ENCODE assay signal across 8 cellular contexts in genomic region chr2:127525692-127526141, GRCh38. TPM values are rescaled to one million over a fixed set of nuclear protein-coding genes. Genes with fewer than 3 reads are reported as not detected.
DNase-seq lines count a peak whose midpoint lies in the region; ATAC-seq, FAIRE-seq and TF ChIP-seq lines count a peak whose summit lies in the region.

No MANE protein-coding gene starts in this region.

- peaks cover 27% of the 10 kb centered on the region for H3K4me1 Mint-ChIP-seq in T-helper 2 cell treated with Interferon-gamma antibody and Interleukin-4, amounts not matched to agents 5 μg/mL and 100 μg/mL, for 36 hours (ENCODE audit: low read depth)
- peaks cover 13% of the 10 kb centered on the region for H3K4me1 Mint-ChIP-seq in astrocyte (ENCODE audit: low read depth, unreplicated experiment)

- no peak for DNase-seq in T-helper 2 cell treated with Interferon-gamma antibody and Interleukin-4, amounts not matched to agents 5 μg/mL and 100 μg/mL, for 36 hours (ENCODE audit: low spot score)
- no peak for DNase-seq in T-helper 2 cell
- peak; percentile 46 for DNase-seq in NAMALWA (ENCODE audit: low spot score)
- DNase-seq in astrocyte (ENCODE audit: low read depth) = peak; percentile 56
- DNase-seq in stimulated activated naive CD8-positive, alpha-beta T cell treated with anti-CD3 and anti-CD28 coated beads, Interleukin-15, Interleukin-2, amounts not matched to agents 100 U/mL and 50 U/mL, for 24 hours = peak; percentile 16
- no peak for DNase-seq in C1 segment of cervical spinal cord (lab: John Stamatoyannopoulos, UW)
- no peak for DNase-seq in KG1 (lab: John Stamatoyannopoulos, UW)

- H4K20me1 ChIP-seq in astrocyte (ENCODE audit: insufficient read depth, low read length) = peaks cover 20% of the 10 kb centered on the region

- no peak for ATAC-seq in stimulated activated naive CD8-positive, alpha-beta T cell treated with anti-CD3 and anti-CD28 coated beads, Interleukin-15, Interleukin-2, amounts not matched to agents 100 U/mL and 50 U/mL, for 24 hours

- TF ChIP-seq CTCF in astrocyte (IDR thresholded peaks at IDR 0.05; ENCODE audit: insufficient read depth, low read depth, low read length) = no peak

- H3K4me3 Mint-ChIP-seq in T-helper 2 cell treated with Interferon-gamma antibody and Interleukin-4, amounts not matched to agents 5 μg/mL and 100 μg/mL, for 36 hours = peak overlapping the region; percentile 92
- peak overlapping the region; percentile 96 for H3K4me3 Mint-ChIP-seq in astrocyte (ENCODE audit: unreplicated experiment)

- peaks cover 10% of the 10 kb centered on the region for H3K36me3 ChIP-seq in astrocyte (ENCODE audit: insufficient read depth, low read length)
- peaks cover 31% of the 10 kb centered on the region for H3K36me3 ChIP-seq in iPS-20b (ENCODE audit: insufficient read depth, low read depth, low read length)

- peaks cover 4% of the 10 kb centered on the region for H3K9me3 Mint-ChIP-seq in T-helper 2 cell treated with Interferon-gamma antibody and Interleukin-4, amounts not matched to agents 5 μg/mL and 100 μg/mL, for 36 hours
- H3K9me3 Mint-ChIP-seq in astrocyte (ENCODE audit: unreplicated experiment) = peaks cover 8% of the 10 kb centered on the region

- H3K27me3 ChIP-seq in astrocyte (ENCODE audit: insufficient read depth, low read length) (no peaks in the 10 kb centered on the region), iPS-20b (ENCODE audit: insufficient read depth, low read length) (no peaks in the 10 kb centered on the region)

- no peaks in the 10 kb centered on the region for H3K9me3 ChIP-seq in astrocyte (ENCODE audit: insufficient read depth, low read depth, low read length)
- H3K9me3 ChIP-seq in iPS-20b (ENCODE audit: insufficient read depth, low read depth, low read length) = no peaks in the 10 kb centered on the region

- peaks cover 6% of the 10 kb centered on the region for H3K27me3 Mint-ChIP-seq in T-helper 2 cell treated with Interferon-gamma antibody and Interleukin-4, amounts not matched to agents 5 μg/mL and 100 μg/mL, for 36 hours (ENCODE audit: low read depth)
- H3K27me3 Mint-ChIP-seq in astrocyte (ENCODE audit: low read depth, unreplicated experiment) = no peaks in the 10 kb centered on the region

- H3K4me3 ChIP-seq in astrocyte (ENCODE audit: insufficient read depth, low read depth, low read length) (peak overlapping the region; percentile 88), iPS-20b (ENCODE audit: low read length) (peak overlapping the region; percentile 92)

- FAIRE-seq in astrocyte (lab: Jason Lieb, UNC) = no peak

- H3K4me2 ChIP-seq in astrocyte (ENCODE audit: low read length) = peak overlapping the region; percentile 98

- H3K9ac ChIP-seq in astrocyte (ENCODE audit: low read length) (peak overlapping the region; percentile 99), iPS-20b (ENCODE audit: low read depth, low read length) (peak overlapping the region; percentile 89)

- peak overlapping the region; percentile 96 for H3K27ac Mint-ChIP-seq in T-helper 2 cell treated with Interferon-gamma antibody and Interleukin-4, amounts not matched to agents 5 μg/mL and 100 μg/mL, for 36 hours
- H3K27ac Mint-ChIP-seq in astrocyte (ENCODE audit: unreplicated experiment) = peak overlapping the region; percentile 99

- H3K79me2 ChIP-seq in astrocyte (ENCODE audit: insufficient read depth, low read length) = peaks cover 56% of the 10 kb centered on the region

- H3K36me3 Mint-ChIP-seq in T-helper 2 cell treated with Interferon-gamma antibody and Interleukin-4, amounts not matched to agents 5 μg/mL and 100 μg/mL, for 36 hours (ENCODE audit: low read depth) = peaks cover 16% of the 10 kb centered on the region
- peaks cover 4% of the 10 kb centered on the region for H3K36me3 Mint-ChIP-seq in astrocyte (ENCODE audit: low read depth, unreplicated experiment)

- peak overlapping the region; percentile 97 for H3K27ac ChIP-seq in astrocyte (ENCODE audit: low read depth, low read length)
- H3K27ac ChIP-seq in iPS-20b (ENCODE audit: low read length) = peak overlapping the region; percentile 84

- H3K4me1 ChIP-seq in astrocyte (ENCODE audit: insufficient read depth, low read length) (peaks cover 7% of the 10 kb centered on the region), iPS-20b (ENCODE audit: insufficient read depth, low read length) (peaks cover 13% of the 10 kb centered on the region; the same call in 1 of the 2 replicates)

- H2AFZ ChIP-seq in astrocyte (ENCODE audit: low read depth, low read length) = peak overlapping the region; percentile 84

RNA-seq across cellular contexts. Expression of gene IWS1, which starts 0.6 kb away (rescaled TPM):
- total RNA-seq in astrocyte = 51.6 and 56.2 TPM in 2 replicates

RNA-seq across cellular contexts. Expression of gene MYO7B, which starts 9.8 kb away (rescaled TPM):
- total RNA-seq in astrocyte = 0.34 and 0.77 TPM in 2 replicates

Comparison
In these comparisons a context has a peak if more than half of its experiments do, and no peak if none do; other contexts are left out.
1. DNase-seq: peak in NAMALWA (single experiment), astrocyte (single experiment) and stimulated activated naive CD8-positive, alpha-beta T cell treated with anti-CD3 and anti-CD28 coated beads, Interleukin-15, Interleukin-2, amounts not matched to agents 100 U/mL and 50 U/mL, for 24 hours (single experiment); none in T-helper 2 cell treated with Interferon-gamma antibody and Interleukin-4, amounts not matched to agents 5 μg/mL and 100 μg/mL, for 36 hours (single experiment), T-helper 2 cell (0 of 5), C1 segment of cervical spinal cord (0 of 14) and KG1 (single experiment).